20 cellular contexts compared by ENCODE assay signal in genomic region chr5:74310386-74310785, GRCh38.
DNase-seq lines count a peak whose midpoint lies in the region; FAIRE-seq and TF ChIP-seq lines count a peak whose summit lies in the region.
"Had no signal": no experiment of that assay in that cellular context is flagged by ENCODE, and none has a peak within 500 bp of the region (broad histone marks: within the 10 kb centered on the region; RNA-seq: fewer than 3 reads in every experiment).

No MANE protein-coding gene starts in this region.

- H3K4me3 ChIP-seq in AG10803 (ENCODE audit: low read length) (no peak overlapping the region), MG63 (no peak overlapping the region), bronchial epithelial cell (ENCODE audit: low read depth, low read length) (no peak overlapping the region)
- H3K4me3 ChIP-seq: uterus had no signal

- TF ChIP-seq CTCF in AG10803 (conservative IDR thresholded peaks at IDR 0.05; ENCODE audit: low read length): no peak
- TF ChIP-seq CTCF in bronchial epithelial cell (IDR thresholded peaks at IDR 0.05; ENCODE audit: insufficient read depth, low read length, severe bottlenecking): no peak

- H3K27me3 ChIP-seq in MG63 (no peaks in the 10 kb centered on the region), bronchial epithelial cell (ENCODE audit: control insufficient read depth, insufficient read depth, low read length) (no peaks in the 10 kb centered on the region)
- H3K27me3 ChIP-seq: uterus had no signal

- no peak for FAIRE-seq in bronchial epithelial cell (lab: Jason Lieb, UNC)

- DNase-seq in AG10803 (ENCODE audit: low read depth): peak; percentile 24
- peak; percentile 14 for DNase-seq in MG63
- DNase-seq in bronchial epithelial cell (ENCODE audit: low read depth): peak; percentile 82
- DNase-seq in kidney tubule cell (ENCODE audit: low spot score): peak; percentile 76
- no peak for DNase-seq in NCI-H510A treated with DMSO at 0.1 percent for 48 hours (lab: John Stamatoyannopoulos, UW)
- no peak for DNase-seq in SW 1271 (lab: John Stamatoyannopoulos, UW)
- DNase-seq in NCI-H146 treated with DMSO at 0.1 percent for 48 hours (lab: John Stamatoyannopoulos, UW; ENCODE audit: unreplicated experiment): no peak
- no peak for DNase-seq in H4 (ENCODE audit: low spot score)
- DNase-seq: activated CD4-positive, alpha-beta memory T cell treated with anti-CD3 and anti-CD28 coated beads for 36 hours; activated naive CD4-positive, alpha-beta T cell; activated T-cell treated with anti-CD3 and anti-CD28 coated beads, Interleukin-2, amount 50 U/mL, for 1 hour; amniotic stem cell; effector memory CD8-positive, alpha-beta T cell; kidney glomerular epithelial cell; natural killer cell; NCI-H187; NCI-H446 treated with DMSO at 0.1 percent for 48 hours; SHP77; stimulated activated CD4-positive, alpha-beta T cell treated with anti-CD3 and anti-CD28 coated beads, Interleukin-4, amount 100 ng/mL, for 4 hours; uterus had no signal

- H3K9me3 ChIP-seq in MG63: no peaks in the 10 kb centered on the region
- H3K9me3 ChIP-seq: uterus had no signal

- no peaks in the 10 kb centered on the region for H3K36me3 ChIP-seq in MG63
- H3K36me3 ChIP-seq in bronchial epithelial cell (ENCODE audit: control insufficient read depth, insufficient read depth, low read length): no peaks in the 10 kb centered on the region
- H3K36me3 ChIP-seq: uterus had no signal

Comparison
In these comparisons a context has a peak if more than half of its experiments do, and no peak if none do; other contexts are left out.
1. DNase-seq: peak in AG10803 (single experiment), MG63 (single experiment), bronchial epithelial cell (single experiment) and kidney tubule cell (single experiment); none in NCI-H510A treated with DMSO at 0.1 percent for 48 hours (single experiment), SW 1271 (0 of 2), NCI-H146 treated with DMSO at 0.1 percent for 48 hours (single experiment) and H4 (single experiment).